ENCODE assay signal across 19 cellular contexts in genomic region chr4:151738706-151739105, GRCh38. TPM values are rescaled to one million over a fixed set of nuclear protein-coding genes. Genes with fewer than 3 reads are reported as not detected.
DNase-seq lines count a peak whose midpoint lies in the region; ATAC-seq and TF ChIP-seq lines count a peak whose summit lies in the region.
"Had no signal": no experiment of that assay in that cellular context is flagged by ENCODE, and none has a peak within 500 bp of the region (broad histone marks: within the 10 kb centered on the region; RNA-seq: fewer than 3 reads in every experiment).

No MANE protein-coding gene starts in this region.

- ATAC-seq in heart left ventricle: peak in 3 of 4 donors; percentile 61 to 75 (median 64)
- no peak for ATAC-seq in Right ventricle myocardium inferior
- peak; percentile 71 for ATAC-seq in left ventricle myocardium superior
- ATAC-seq in right cardiac atrium: no peak
- ATAC-seq in HG02973 (IDR thresholded peaks at IDR 0.05; ENCODE audit: unreplicated experiment): no peak
- ATAC-seq: CD8-positive, alpha-beta T cell had no signal

- H3K4me1 ChIP-seq in heart left ventricle (peaks cover 0 to 17% (median 4%) of the 10 kb centered on the region in 12 donors), right cardiac atrium (ENCODE audit: control insufficient read depth, insufficient read depth, low read length) (no peaks in the 10 kb centered on the region), skeletal muscle tissue (ENCODE audit: control insufficient read depth in 3 of 3, insufficient read depth in 3 of 3, low read length in 3 of 3) (peaks cover 0 to 19% (median 13%) of the 10 kb centered on the region in 3 donors)
- H3K4me1 ChIP-seq: BLaER1, Caco-2, HAP-1 had no signal

- WGBS in heart left ventricle, 4 donors: 50 to 72% (median 58%) methylated on average over 3 of the region's 3 CpGs
- 67% methylated on average over 3 of the region's 3 CpGs for WGBS in right cardiac atrium

- no peaks in the 10 kb centered on the region for H3K4me1 Mint-ChIP-seq in endothelial cell (ENCODE audit: unreplicated experiment)

- H3K27me3 ChIP-seq in heart left ventricle (no peaks in the 10 kb centered on the region), right cardiac atrium (ENCODE audit: control insufficient read depth, insufficient read depth) (no peaks in the 10 kb centered on the region), skeletal muscle tissue (ENCODE audit: control insufficient read depth in 3 of 3, insufficient read depth in 3 of 3, low read length in 3 of 3) (no peaks in the 10 kb centered on the region)
- H3K27me3 ChIP-seq: BLaER1 had no signal

- H3K27ac Mint-ChIP-seq in endothelial cell (ENCODE audit: unreplicated experiment): no peak overlapping the region
- H3K27ac Mint-ChIP-seq: B cell; CD8-positive, alpha-beta T cell; HFFc6 had no signal

- no peaks in the 10 kb centered on the region for H3K27me3 Mint-ChIP-seq in endothelial cell (ENCODE audit: unreplicated experiment)
- H3K27me3 Mint-ChIP-seq: B cell; CD4-positive, CD25-positive, alpha-beta regulatory T cell had no signal

- H3K4me3 Mint-ChIP-seq in endothelial cell (ENCODE audit: unreplicated experiment): peak overlapping the region; percentile 51
- H3K4me3 Mint-ChIP-seq: B cell; CD4-positive, CD25-positive, alpha-beta regulatory T cell; CD8-positive, alpha-beta T cell; HFFc6 had no signal

- DNase-seq in heart left ventricle: no peak
- no peak for DNase-seq in Right ventricle myocardium inferior (ENCODE audit: missing footprints)
- no peak for DNase-seq in left ventricle myocardium superior
- no peak for DNase-seq in right cardiac atrium
- DNase-seq in endothelial cell (ENCODE audit: low spot score): no peak
- DNase-seq in ACHN: no peak
- DNase-seq: Caco-2; CD4-positive, CD25-positive, alpha-beta regulatory T cell; CD8-positive, alpha-beta T cell; DMS153; DND-41; GOT3; HFFc6 had no signal

- H3K36me3 ChIP-seq in heart left ventricle: peaks cover 0 to 7% (median 0%) of the 10 kb centered on the region in 9 donors
- no peaks in the 10 kb centered on the region for H3K36me3 ChIP-seq in skeletal muscle tissue (ENCODE audit: control insufficient read depth in 3 of 3, insufficient read depth in 3 of 3, low read length in 3 of 3)
- H3K36me3 ChIP-seq: HAP-1 had no signal

- peak overlapping the region in 9 of 12 donors; percentile 4 to 61 (median 41) for H3K27ac ChIP-seq in heart left ventricle
- H3K27ac ChIP-seq in right cardiac atrium (ENCODE audit: low read length): no peak overlapping the region
- peak overlapping the region; percentile 32 for H3K27ac ChIP-seq in skeletal muscle tissue (ENCODE audit: low read depth, low read length)
- H3K27ac ChIP-seq: BLaER1, C4-2B had no signal

- H3K4me3 ChIP-seq in heart left ventricle (no peak overlapping the region), right cardiac atrium (ENCODE audit: low read length) (no peak overlapping the region), skeletal muscle tissue (ENCODE audit: low read length in 3 of 3) (no peak overlapping the region)
- H3K4me3 ChIP-seq: BLaER1, HAP-1 had no signal

- intact Hi-C loops in heart left ventricle (cut with DNase I): no loop called here
- intact Hi-C loops in Right ventricle myocardium inferior (cut with DNase I): no loop called here
- intact Hi-C loops in left ventricle myocardium superior (cut with micrococcal nuclease): no loop called here
- intact Hi-C loops in right cardiac atrium (cut with DNase I): no loop called here

- in situ Hi-C loops in ACHN (cut with HindIII; ENCODE audit: low pct_ligation_motif_present, low pct_unique_long_range_greater_than_20kb, low sequenced_read_pairs): no loop called here

- TF ChIP-seq POLR2A in heart left ventricle (IDR thresholded peaks at IDR 0.05): no peak

- H3K36me3 Mint-ChIP-seq in endothelial cell (ENCODE audit: low read depth, unreplicated experiment): peaks cover 28% of the 10 kb centered on the region

- H3K9me3 ChIP-seq in heart left ventricle (peaks cover 0 to 21% (median 12%) of the 10 kb centered on the region in 12 donors), right cardiac atrium (ENCODE audit: control insufficient read depth, low read length) (no peaks in the 10 kb centered on the region), skeletal muscle tissue (ENCODE audit: control insufficient read depth in 3 of 3, low read length in 3 of 3) (no peaks in the 10 kb centered on the region)
- H3K9me3 ChIP-seq: Caco-2 had no signal

- H3K9me3 Mint-ChIP-seq in endothelial cell (ENCODE audit: unreplicated experiment): peaks cover 9% of the 10 kb centered on the region

- TF ChIP-seq CTCF in heart left ventricle (IDR thresholded peaks at IDR 0.05) (no peak), endothelial cell (IDR thresholded peaks at IDR 0.05; ENCODE audit: unreplicated experiment) (no peak)

- H3K9ac ChIP-seq in skeletal muscle tissue (ENCODE audit: low read depth in 1 of 3, low read length in 3 of 3): no peak overlapping the region
- H3K9ac ChIP-seq: BLaER1 had no signal

RNA-seq across cellular contexts. Expression of gene GATB, which starts 22.1 kb away (rescaled TPM):
- total RNA-seq in heart left ventricle (100 to 1,000 TPM in 2 of 9 donors, 10 to 100 TPM in 7; 60.7 to 122 (median 83.4) TPM), Right ventricle myocardium inferior (171 TPM), left ventricle myocardium superior (142 TPM), right cardiac atrium (100 to 1,000 TPM in 1 of 4 donors, 10 to 100 TPM in 3; 87.5 to 104 (median 91.0) TPM), endothelial cell (ENCODE audit: unreplicated experiment) (16.6 TPM), skeletal muscle tissue (15.7 TPM)
- polyA plus RNA-seq in heart left ventricle (100 to 1,000 TPM in 1 of 2 donors, 10 to 100 TPM in 1; 32.8 to 182 TPM), right cardiac atrium (182 TPM)

Comparison
In these comparisons a context has a peak if more than half of its experiments do, and no peak if none do; other contexts are left out.
1. ATAC-seq: peak in heart left ventricle (3 of 4) and left ventricle myocardium superior (single experiment); none in Right ventricle myocardium inferior (single experiment), right cardiac atrium (0 of 2) and HG02973 (single experiment).